Comparison of ENCODE assay signal across 29 cellular contexts in the genomic region with DNA sequence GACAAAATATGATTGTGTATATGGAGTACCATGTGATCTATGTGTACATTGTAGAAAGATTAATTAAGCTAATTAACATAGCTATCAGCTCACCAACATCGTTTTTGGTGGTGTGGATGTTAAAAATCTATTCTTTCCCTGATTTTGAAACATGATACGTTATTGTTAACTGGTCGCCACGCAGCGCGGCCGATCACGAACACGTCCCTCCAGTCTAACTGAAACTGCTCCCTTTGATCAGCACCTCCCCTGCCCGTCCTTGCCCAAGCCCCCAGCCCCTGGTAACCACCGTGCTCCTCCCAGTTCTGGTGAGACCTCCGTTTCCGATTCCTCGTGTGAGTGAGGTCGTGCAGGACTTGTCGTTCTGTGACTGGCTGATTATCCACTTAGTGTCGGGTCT.
"Had no signal": no experiment of that assay in that cellular context is flagged by ENCODE, and none has a peak within 500 bp of the region (broad histone marks: within the 10 kb centered on the region; RNA-seq: fewer than 3 reads in every experiment).

No MANE protein-coding gene starts in this region.

- H3K27me3 Mint-ChIP-seq: activated CD4-positive, alpha-beta memory T cell treated with anti-CD3 and anti-CD28 coated beads for 36 hours; activated CD4-positive, alpha-beta T cell treated with anti-CD3 and anti-CD28 coated beads, Interleukin-2, amount 10 ng/mL, durations not matched to agents 24 days and 14 days; effector memory CD8-positive, alpha-beta T cell; natural killer cell treated with Interleukin-12 subunit alpha and Interleukin-12 subunit beta and Interleukin-15 and Interleukin-18, amount 100 ng/mL, for 72 hours; progenitor cell of endocrine pancreas; stimulated activated naive CD8-positive, alpha-beta T cell treated with anti-CD3 and anti-CD28 coated beads, Interleukin-15, Interleukin-2, amounts not matched to agents 100 ng/mL and 50 ng/mL, for 24 hours had no signal

- H3K36me3 Mint-ChIP-seq: natural killer cell treated with Interleukin-12 subunit alpha and Interleukin-12 subunit beta and Interleukin-15 and Interleukin-18, amount 100 ng/mL, for 72 hours had no signal

- H3K27ac ChIP-seq: coronary artery, lower lobe of right lung, ovary, skin epidermis, thoracic aorta had no signal

- H3K9me3 ChIP-seq: heart right ventricle, lower lobe of right lung, ovary, thoracic aorta had no signal

- H3K36me3 ChIP-seq: ovary, thoracic aorta had no signal

- H3K4me3 Mint-ChIP-seq: activated CD4-positive, alpha-beta memory T cell treated with anti-CD3 and anti-CD28 coated beads for 36 hours; activated CD4-positive, alpha-beta T cell treated with anti-CD3 and anti-CD28 coated beads, Interleukin-2, amount 10 ng/mL, durations not matched to agents 24 days and 14 days; activated T-helper 1 cell treated with anti-CD3 and anti-CD28 coated beads, Interleukin-12 subunit alpha, Interleukin-12 subunit beta, Interleukin-2, Interleukin-4 antibody, amounts not matched to agents 30 ng/mL and 10 ng/mL and 1 ng/mL, durations not matched to agents 14 hours and 24 hours and 36 hours; effector memory CD8-positive, alpha-beta T cell; natural killer cell treated with Interleukin-12 subunit alpha and Interleukin-12 subunit beta and Interleukin-15 and Interleukin-18, amount 100 ng/mL, for 72 hours; stimulated activated effector memory CD8-positive, alpha-beta T cell treated with anti-CD3 and anti-CD28 coated beads, Interleukin-12 subunit alpha, Interleukin-12 subunit beta, amount 100 ng/mL, for 72 hours; stimulated activated naive CD8-positive, alpha-beta T cell treated with anti-CD3 and anti-CD28 coated beads, Interleukin-15, Interleukin-2, amounts not matched to agents 100 ng/mL and 50 ng/mL, for 24 hours; T-helper 2 cell treated with Interferon-gamma antibody and Interleukin-4, amounts not matched to agents 5 μg/mL and 100 μg/mL, for 36 hours had no signal

- FAIRE-seq: endothelial cell of umbilical vein, urothelium cell line had no signal

- H3K9me3 Mint-ChIP-seq: activated CD4-positive, alpha-beta memory T cell treated with anti-CD3 and anti-CD28 coated beads for 36 hours; activated CD4-positive, alpha-beta T cell treated with anti-CD3 and anti-CD28 coated beads, Interleukin-2, amount 10 ng/mL, durations not matched to agents 24 days and 14 days; activated T-helper 1 cell treated with anti-CD3 and anti-CD28 coated beads, Interleukin-12 subunit alpha, Interleukin-12 subunit beta, Interleukin-2, Interleukin-4 antibody, amounts not matched to agents 30 ng/mL and 10 ng/mL and 1 ng/mL, durations not matched to agents 14 hours and 24 hours and 36 hours; effector memory CD8-positive, alpha-beta T cell; natural killer cell treated with Interleukin-12 subunit alpha and Interleukin-12 subunit beta and Interleukin-15 and Interleukin-18, amount 100 ng/mL, for 72 hours; stimulated activated effector memory CD8-positive, alpha-beta T cell treated with anti-CD3 and anti-CD28 coated beads, Interleukin-12 subunit alpha, Interleukin-12 subunit beta, amount 100 ng/mL, for 72 hours; stimulated activated naive CD8-positive, alpha-beta T cell treated with anti-CD3 and anti-CD28 coated beads, Interleukin-15, Interleukin-2, amounts not matched to agents 100 ng/mL and 50 ng/mL, for 24 hours; T-helper 2 cell treated with Interferon-gamma antibody and Interleukin-4, amounts not matched to agents 5 μg/mL and 100 μg/mL, for 36 hours had no signal

- H3K27ac Mint-ChIP-seq: activated CD4-positive, alpha-beta memory T cell treated with anti-CD3 and anti-CD28 coated beads for 36 hours; activated CD4-positive, alpha-beta T cell treated with anti-CD3 and anti-CD28 coated beads, Interleukin-2, amount 10 ng/mL, durations not matched to agents 24 days and 14 days; activated T-helper 1 cell treated with anti-CD3 and anti-CD28 coated beads, Interleukin-12 subunit alpha, Interleukin-12 subunit beta, Interleukin-2, Interleukin-4 antibody, amounts not matched to agents 30 ng/mL and 10 ng/mL and 1 ng/mL, durations not matched to agents 14 hours and 24 hours and 36 hours; effector memory CD8-positive, alpha-beta T cell; natural killer cell treated with Interleukin-12 subunit alpha and Interleukin-12 subunit beta and Interleukin-15 and Interleukin-18, amount 100 ng/mL, for 72 hours; progenitor cell of endocrine pancreas; stimulated activated effector memory CD8-positive, alpha-beta T cell treated with anti-CD3 and anti-CD28 coated beads, Interleukin-12 subunit alpha, Interleukin-12 subunit beta, amount 100 ng/mL, for 72 hours; stimulated activated naive CD8-positive, alpha-beta T cell treated with anti-CD3 and anti-CD28 coated beads, Interleukin-15, Interleukin-2, amounts not matched to agents 100 ng/mL and 50 ng/mL, for 24 hours; T-helper 2 cell treated with Interferon-gamma antibody and Interleukin-4, amounts not matched to agents 5 μg/mL and 100 μg/mL, for 36 hours had no signal

- DNase-seq: activated CD4-positive, alpha-beta memory T cell treated with anti-CD3 and anti-CD28 coated beads for 36 hours; activated CD4-positive, alpha-beta T cell treated with anti-CD3 and anti-CD28 coated beads, Interleukin-2, amount 10 ng/mL, durations not matched to agents 24 days and 14 days; activated CD8-positive, alpha-beta memory T cell treated with anti-CD3 and anti-CD28 coated beads, Interleukin-2, amount 50 U/mL, for 4 hours; activated gamma-delta T cell treated with Interleukin-2 at 50 U/mL for 16 hours; activated naive CD4-positive, alpha-beta T cell treated with anti-CD3 and anti-CD28 coated beads, Interleukin-2, amount 50 U/mL, for 16 hours; activated T-cell treated with anti-CD3 and anti-CD28 coated beads, Interleukin-2, amount 50 U/mL, for 1 hour; anterior cingulate cortex; cerebellar nuclear complex; effector memory CD8-positive, alpha-beta T cell; heart right ventricle; lower lobe of right lung; mesendoderm; ovary; stimulated activated CD4-positive, alpha-beta T cell treated with anti-CD3 and anti-CD28 coated beads, Interleukin-4, amount 100 ng/mL, for 24 hours; T-helper 1 cell; trophoblast cell had no signal

- H3K27me3 ChIP-seq: heart right ventricle, ovary had no signal

- H3K4me3 ChIP-seq: coronary artery, heart right ventricle, lower lobe of right lung, ovary, skin epidermis, thoracic aorta had no signal

- ATAC-seq: activated CD4-positive, CD25-positive, alpha-beta regulatory T cell treated with anti-CD3 and anti-CD28 coated beads, Interleukin-2, amount 50 U/mL, for 24 hours; effector memory CD8-positive, alpha-beta T cell; heart right ventricle; lower lobe of right lung; natural killer cell treated with Interleukin-12 subunit alpha and Interleukin-12 subunit beta and Interleukin-15 and Interleukin-18, amount 100 ng/mL, for 72 hours; sciatic nerve; stimulated activated effector memory CD8-positive, alpha-beta T cell treated with anti-CD3 and anti-CD28 coated beads, Interleukin-12 subunit alpha, Interleukin-12 subunit beta, amount 100 ng/mL, for 72 hours had no signal
